ENCODE assay signal across 14 cellular contexts in the genomic region with DNA sequence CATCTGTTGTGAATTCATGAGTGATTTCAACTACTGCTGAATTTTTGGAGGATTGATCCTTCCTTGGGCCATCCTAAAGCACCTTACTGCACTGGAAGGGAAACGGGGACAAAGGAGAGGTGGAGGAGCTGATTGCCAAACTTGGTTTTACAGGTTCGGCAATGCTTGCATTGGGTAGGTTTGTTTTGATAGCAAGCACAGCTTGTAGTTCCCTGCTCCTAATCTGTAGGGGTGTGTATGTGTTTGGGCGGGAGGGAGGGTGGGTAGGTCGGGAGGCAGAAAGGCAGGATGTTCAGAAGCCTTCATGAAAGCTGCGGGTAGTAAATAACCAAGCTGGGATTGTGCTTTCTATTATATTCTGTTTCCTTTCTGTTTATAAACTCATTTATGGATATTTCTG.
"Had no signal": no experiment of that assay in that cellular context is flagged by ENCODE, and none has a peak within 500 bp of the region (broad histone marks: within the 10 kb centered on the region; RNA-seq: fewer than 3 reads in every experiment).

No MANE protein-coding gene starts in this region.

- H3K4me3 ChIP-seq: gastrocnemius medialis, heart right ventricle, neural progenitor cell, ovary, tibial artery had no signal

- H3K9ac ChIP-seq: neural progenitor cell had no signal

- H3K9me3 ChIP-seq: gastrocnemius medialis, heart right ventricle, ovary, tibial artery had no signal

- H3K36me3 ChIP-seq: gastrocnemius medialis, heart right ventricle, neural progenitor cell, ovary, tibial artery had no signal

- H3K27ac ChIP-seq: heart right ventricle, neural progenitor cell, ovary, tibial artery had no signal

- H3K27me3 ChIP-seq: gastrocnemius medialis, heart right ventricle, neural progenitor cell, ovary, tibial artery had no signal

- ATAC-seq: activated CD4-positive, CD25-positive, alpha-beta regulatory T cell treated with anti-CD3 and anti-CD28 coated beads, Interleukin-2, amount 50 U/mL, for 24 hours; activated T-cell treated with anti-CD3 and anti-CD28 coated beads, Interleukin-2, amount 50 U/mL, for 4 hours; gastrocnemius medialis; heart right ventricle; T-helper 17 cell had no signal

- DNase-seq: activated CD4-positive, alpha-beta T cell treated with anti-CD3 and anti-CD28 coated beads, Interleukin-2, amount 50 U/mL, for 4 hours; activated effector memory CD4-positive, alpha-beta T cell treated with anti-CD3 and anti-CD28 coated beads, Interleukin-2, amount 50 U/mL, for 16 hours; activated T-cell treated with anti-CD3 and anti-CD28 coated beads, Interleukin-2, amount 50 U/mL, for 4 hours; aorta; gastrocnemius medialis; heart right ventricle; kidney; ovary; stimulated activated CD4-positive, alpha-beta T cell treated with anti-CD3 and anti-CD28 coated beads, Interleukin-15, amount 100 ng/mL, for 24 hours; stimulated activated CD4-positive, alpha-beta T cell treated with anti-CD3 and anti-CD28 coated beads, Interleukin-4, amount 100 ng/mL, for 4 hours; T-helper 17 cell; tibial artery had no signal
